ENCODE assay signal across 19 cellular contexts in the genomic region with DNA sequence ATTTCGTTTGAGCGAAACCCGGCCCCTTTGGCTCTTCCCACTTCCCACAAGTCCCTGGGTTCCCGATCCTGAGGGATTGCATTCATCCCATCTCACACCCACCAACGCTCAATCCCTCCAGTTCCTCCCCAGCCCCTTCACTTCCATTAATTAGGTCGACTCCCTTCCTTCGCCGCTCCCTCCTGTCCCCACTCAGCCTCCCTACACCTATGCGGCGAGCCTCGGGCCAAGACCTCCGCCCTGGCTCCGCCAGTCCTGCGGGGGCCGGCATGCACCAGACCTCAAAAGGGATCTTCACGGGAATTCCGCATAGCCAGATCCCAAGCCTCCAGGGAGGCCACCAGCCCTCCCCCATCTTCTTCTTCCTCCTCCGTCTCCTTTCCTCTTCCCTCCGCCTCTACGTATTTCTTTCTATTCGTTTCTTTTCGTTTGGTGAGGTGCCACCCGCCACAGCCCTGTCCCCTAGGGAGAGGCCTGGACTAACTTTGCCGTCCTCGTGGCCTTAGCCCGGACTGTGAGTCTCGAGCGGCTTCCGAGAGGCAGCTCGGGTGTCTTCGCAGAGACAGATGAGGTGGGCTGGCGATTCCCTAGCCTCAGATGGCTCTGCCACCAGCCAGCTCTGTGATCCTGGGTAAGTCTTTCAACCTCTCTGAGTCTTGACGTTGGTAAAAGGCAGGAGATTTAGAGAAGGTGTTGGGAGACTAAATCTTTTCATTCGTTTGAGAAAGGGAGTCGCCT. TPM values are rescaled to one million over a fixed set of nuclear protein-coding genes. Genes with fewer than 3 reads are reported as not detected.
DNase-seq lines count a peak whose midpoint lies in the region; ATAC-seq, FAIRE-seq and TF ChIP-seq lines count a peak whose summit lies in the region.
"Had no signal": no experiment of that assay in that cellular context is flagged by ENCODE, and none has a peak within 500 bp of the region (broad histone marks: within the 10 kb centered on the region; RNA-seq: fewer than 3 reads in every experiment).

No MANE protein-coding gene starts in this region.

- H3K36me3 ChIP-seq in astrocyte (ENCODE audit: insufficient read depth, low read length): no peaks in the 10 kb centered on the region
- H3K36me3 ChIP-seq in iPS-20b (ENCODE audit: insufficient read depth, low read depth, low read length): no peaks in the 10 kb centered on the region
- no peaks in the 10 kb centered on the region for H3K36me3 ChIP-seq in smooth muscle cell (ENCODE audit: low read depth)
- H3K36me3 ChIP-seq in aorta (ENCODE audit: control insufficient read depth in 1 of 2, insufficient read depth in 2 of 2, low read length in 1 of 2): no peaks in the 10 kb centered on the region
- H3K36me3 ChIP-seq: spleen, upper lobe of right lung had no signal

- H3K4me3 Mint-ChIP-seq in astrocyte (ENCODE audit: unreplicated experiment): peak overlapping the region; percentile 41

- H3K9me3 Mint-ChIP-seq in astrocyte (ENCODE audit: unreplicated experiment): peaks cover 2% of the 10 kb centered on the region
- H3K9me3 Mint-ChIP-seq: activated naive CD4-positive, alpha-beta T cell treated with anti-CD3 and anti-CD28 coated beads, Interleukin-2, amount 50 U/mL, for 72 hours had no signal

- H3K27ac ChIP-seq in astrocyte (ENCODE audit: low read depth, low read length) (no peak overlapping the region), iPS-20b (ENCODE audit: low read length) (no peak overlapping the region), smooth muscle cell (ENCODE audit: low read depth) (no peak overlapping the region), aorta (ENCODE audit: low read depth in 1 of 2, low read length in 2 of 2) (no peak overlapping the region)
- H3K27ac ChIP-seq: foreskin keratinocyte, HL-60, spleen, upper lobe of right lung had no signal

- H3K27ac Mint-ChIP-seq in astrocyte (ENCODE audit: unreplicated experiment): no peak overlapping the region
- H3K27ac Mint-ChIP-seq: activated naive CD4-positive, alpha-beta T cell treated with anti-CD3 and anti-CD28 coated beads, Interleukin-2, amount 50 U/mL, for 72 hours had no signal

- H3K4me2 ChIP-seq in astrocyte (ENCODE audit: low read length) (peak overlapping the region; percentile 15), smooth muscle cell (peak overlapping the region; percentile 78)

- no peaks in the 10 kb centered on the region for H3K36me3 Mint-ChIP-seq in astrocyte (ENCODE audit: low read depth, unreplicated experiment)

- no peak for FAIRE-seq in astrocyte (lab: Jason Lieb, UNC)
- FAIRE-seq: A204.1 had no signal

- H3F3A ChIP-seq in smooth muscle cell (ENCODE audit: low read depth): no peaks in the 10 kb centered on the region

- no peak for TF ChIP-seq CTCF in astrocyte (IDR thresholded peaks at IDR 0.05; ENCODE audit: insufficient read depth, low read depth, low read length)
- TF ChIP-seq CTCF in smooth muscle cell (IDR thresholded peaks at IDR 0.05; ENCODE audit: borderline replicate concordance, insufficient read depth, poor library complexity, severe bottlenecking): no peak

- WGBS in smooth muscle cell (ENCODE audit: low lambda C conversion rate): 3% methylated on average over 35 of the region's 35 CpGs
- 12% methylated on average over 35 of the region's 35 CpGs for WGBS in aorta, 2 donors

- H3K4me1 ChIP-seq in astrocyte (ENCODE audit: insufficient read depth, low read length) (no peaks in the 10 kb centered on the region), iPS-20b (ENCODE audit: insufficient read depth, low read length) (no peaks in the 10 kb centered on the region), smooth muscle cell (ENCODE audit: low read depth) (peaks cover 6% of the 10 kb centered on the region), aorta (ENCODE audit: control insufficient read depth in 1 of 2, insufficient read depth in 2 of 2, low read length in 2 of 2) (no peaks in the 10 kb centered on the region)
- H3K4me1 ChIP-seq: foreskin keratinocyte had no signal

- no peak overlapping the region for H2AFZ ChIP-seq in astrocyte (ENCODE audit: low read depth, low read length)
- H2AFZ ChIP-seq in smooth muscle cell (ENCODE audit: low read depth): no peak overlapping the region

- intact Hi-C loops in aorta (cut with DNase I): no loop called here

- H4K20me1 ChIP-seq in astrocyte (ENCODE audit: insufficient read depth, low read length): peaks cover 21% of the 10 kb centered on the region
- H4K20me1 ChIP-seq in smooth muscle cell (ENCODE audit: low read depth): peaks cover 4% of the 10 kb centered on the region

- H3K4me3 ChIP-seq in astrocyte (ENCODE audit: insufficient read depth, low read depth, low read length) (no peak overlapping the region), iPS-20b (ENCODE audit: low read length) (peak overlapping the region; percentile 60), smooth muscle cell (no peak overlapping the region), aorta (ENCODE audit: low read length in 2 of 2) (no peak overlapping the region)
- H3K4me3 ChIP-seq: upper lobe of right lung had no signal

- H3K9me3 ChIP-seq in astrocyte (ENCODE audit: insufficient read depth, low read depth, low read length): no peaks in the 10 kb centered on the region
- no peaks in the 10 kb centered on the region for H3K9me3 ChIP-seq in iPS-20b (ENCODE audit: insufficient read depth, low read depth, low read length)
- H3K9me3 ChIP-seq in smooth muscle cell (replicated peaks; ENCODE audit: low read depth): no peaks in the 10 kb centered on the region
- H3K9me3 ChIP-seq in aorta (ENCODE audit: control insufficient read depth, low read length): no peaks in the 10 kb centered on the region
- H3K9me3 ChIP-seq: spleen, upper lobe of right lung had no signal

- DNase-seq in activated T-cell treated with anti-CD3 and anti-CD28 coated beads, Interleukin-2, amount 50 U/mL, for 1 hour: peak; percentile 37
- DNase-seq in activated T-cell treated with anti-CD3 and anti-CD28 coated beads for 4 hours: no peak
- DNase-seq in astrocyte (ENCODE audit: low read depth): peak; percentile 2
- no peak for DNase-seq in smooth muscle cell (lab: John Stamatoyannopoulos, UW; ENCODE audit: unreplicated experiment)
- no peak for DNase-seq in RPMI8226
- no peak for DNase-seq in aorta
- DNase-seq: cortex of kidney, foreskin keratinocyte, left cardiac atrium, NCI-H2107, nucleus accumbens, spleen, upper lobe of right lung had no signal

- H3K4me1 Mint-ChIP-seq in astrocyte (ENCODE audit: low read depth, unreplicated experiment): peaks cover 3% of the 10 kb centered on the region

- H3K27me3 ChIP-seq in astrocyte (ENCODE audit: insufficient read depth, low read length) (peaks cover 95% of the 10 kb centered on the region), iPS-20b (ENCODE audit: insufficient read depth, low read length) (peaks cover 100% of the 10 kb centered on the region), smooth muscle cell (ENCODE audit: low read depth) (peaks cover 91% of the 10 kb centered on the region), aorta (ENCODE audit: control insufficient read depth in 1 of 2, insufficient read depth in 2 of 2, low read length in 1 of 2) (no peaks in the 10 kb centered on the region)

- ATAC-seq in GM18907 (IDR thresholded peaks at IDR 0.05; ENCODE audit: unreplicated experiment) (no peak), aorta (ENCODE audit: low FRiP score) (no peak)
- ATAC-seq: upper lobe of right lung had no signal

- H3K27me3 Mint-ChIP-seq in astrocyte (ENCODE audit: low read depth, unreplicated experiment): peaks cover 86% of the 10 kb centered on the region

- H3K9ac ChIP-seq in astrocyte (ENCODE audit: low read length) (no peak overlapping the region), iPS-20b (ENCODE audit: low read depth, low read length) (no peak overlapping the region), smooth muscle cell (ENCODE audit: low read depth) (no peak overlapping the region)

- H3K79me2 ChIP-seq in astrocyte (ENCODE audit: insufficient read depth, low read length): no peaks in the 10 kb centered on the region
- H3K79me2 ChIP-seq in smooth muscle cell (ENCODE audit: low read depth): no peaks in the 10 kb centered on the region

RNA-seq across cellular contexts. Expression of a gene that starts 8.0 kb away (rescaled TPM):
- not detected in 2 replicates for total RNA-seq in astrocyte
- total RNA-seq in smooth muscle cell: not detected in 2 replicates
- not detected in 2 replicates for polyA plus RNA-seq in smooth muscle cell
- total RNA-seq in aorta: not detected
- polyA plus RNA-seq in aorta: not detected
- total RNA-seq: activated naive CD4-positive, alpha-beta T cell treated with anti-CD3 and anti-CD28 coated beads, Interleukin-2, amount 50 U/mL, for 72 hours; foreskin keratinocyte; left cardiac atrium; MCF 10A; spleen; upper lobe of right lung had no signal
- polyA plus RNA-seq: foreskin keratinocyte, spleen had no signal

Comparison
In these comparisons a context has a peak if more than half of its experiments do, and no peak if none do; other contexts are left out.
1. DNase-seq: peak in activated T-cell treated with anti-CD3 and anti-CD28 coated beads, Interleukin-2, amount 50 U/mL, for 1 hour (single experiment) and astrocyte (single experiment); none in activated T-cell treated with anti-CD3 and anti-CD28 coated beads for 4 hours (single experiment), smooth muscle cell (single experiment), RPMI8226 (single experiment) and aorta (0 of 2).